ENCODE assay signal across 13 cellular contexts in the genomic region with DNA sequence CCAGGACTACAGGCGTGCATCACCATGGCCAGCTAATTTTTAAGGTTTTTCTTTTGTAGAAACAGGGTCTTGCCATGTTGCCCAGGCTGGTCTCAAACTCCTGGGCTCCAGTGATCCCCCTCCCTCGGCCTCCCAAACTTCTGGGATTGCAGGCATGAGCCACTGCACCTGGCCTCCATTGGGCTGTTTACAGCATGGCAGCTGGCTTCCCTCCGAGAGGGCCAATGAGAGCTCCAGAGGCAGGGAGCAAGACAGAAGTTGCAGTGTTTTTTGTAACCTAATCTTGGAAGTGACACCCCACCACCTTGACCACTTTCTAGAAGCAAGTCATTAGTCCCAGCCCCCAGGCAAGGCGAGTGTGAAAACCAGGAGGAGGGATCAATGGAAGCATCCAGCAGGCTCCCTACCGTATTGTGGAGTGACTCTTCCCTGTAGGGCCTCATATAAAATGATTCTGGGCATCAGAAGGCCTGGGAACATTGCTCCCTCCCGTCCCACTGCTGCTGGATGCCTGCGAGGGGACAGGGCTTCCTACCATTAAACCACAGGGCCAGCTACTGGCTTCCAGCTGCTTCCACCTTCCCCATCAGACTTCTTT.
"Had no signal": no experiment of that assay in that cellular context is flagged by ENCODE, and none has a peak within 500 bp of the region (broad histone marks: within the 10 kb centered on the region; RNA-seq: fewer than 3 reads in every experiment).

No MANE protein-coding gene starts in this region.

- DNase-seq: effector memory CD4-positive, alpha-beta T cell; gastrocnemius medialis; left ventricle myocardium inferior; mesendoderm; naive thymus-derived CD4-positive, alpha-beta T cell; ovary; right cardiac atrium; stimulated activated CD4-positive, alpha-beta T cell treated with anti-CD3 and anti-CD28 coated beads, Interleukin-2, amount 100 ng/mL, for 48 hours; stimulated activated naive CD8-positive, alpha-beta T cell treated with anti-CD3 and anti-CD28 coated beads, Interleukin-15, Interleukin-2, amounts not matched to agents 100 U/mL and 50 U/mL, for 24 hours; thyroid gland had no signal

- H3K27me3 Mint-ChIP-seq: naive thymus-derived CD4-positive, alpha-beta T cell; type B pancreatic cell had no signal

- ATAC-seq: esophagus mucosa; gastrocnemius medialis; naive thymus-derived CD4-positive, alpha-beta T cell; right cardiac atrium; stimulated activated naive CD8-positive, alpha-beta T cell treated with anti-CD3 and anti-CD28 coated beads, Interleukin-15, Interleukin-2, amounts not matched to agents 100 U/mL and 50 U/mL, for 24 hours had no signal

- H3K9me3 Mint-ChIP-seq: neural crest cell, type B pancreatic cell had no signal

- H3K4me1 Mint-ChIP-seq: neural crest cell had no signal

- H3K4me3 Mint-ChIP-seq: neural crest cell, type B pancreatic cell had no signal

- H3K36me3 Mint-ChIP-seq: type B pancreatic cell had no signal

- H3K27ac Mint-ChIP-seq: type B pancreatic cell had no signal
